8 cellular contexts compared by ENCODE assay signal in the genomic region with DNA sequence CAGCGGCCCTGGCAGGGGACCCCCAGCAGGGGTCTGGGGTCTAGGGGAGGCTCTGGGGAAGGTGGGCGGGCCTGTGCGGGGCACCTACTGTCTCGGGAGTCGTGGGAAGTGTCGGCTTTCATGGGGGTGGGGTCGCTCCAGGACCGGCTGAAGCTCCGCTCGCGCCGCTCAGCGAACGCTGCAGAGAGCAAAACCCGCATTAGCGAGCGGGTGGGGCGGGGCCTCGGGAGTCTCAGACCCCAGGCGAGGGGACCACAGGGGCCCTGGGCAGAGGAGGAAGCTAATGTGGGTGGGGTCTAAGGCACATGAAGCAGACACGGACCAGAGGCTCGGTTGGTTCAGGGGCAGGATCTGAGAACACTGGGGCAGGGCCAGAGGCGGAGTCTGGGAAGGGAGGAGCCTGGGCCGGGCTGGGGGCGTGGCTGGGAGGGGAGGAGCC. TPM values are rescaled to one million over a fixed set of nuclear protein-coding genes. Genes with fewer than 3 reads are reported as not detected.
DNase-seq lines count a peak whose midpoint lies in the region; ATAC-seq and TF ChIP-seq lines count a peak whose summit lies in the region.

No MANE protein-coding gene starts in this region.

- peaks cover 6% of the 10 kb centered on the region; the same call in 1 of the 2 replicates for H3K4me1 ChIP-seq in GM23338 (ENCODE audit: insufficient read depth)
- H3K4me1 ChIP-seq in Panc1 (ENCODE audit: control insufficient read depth, insufficient read depth, low read length): peaks cover 23% of the 10 kb centered on the region

- peak overlapping the region; percentile 90 for H3K4me2 ChIP-seq in GM23338

- TF ChIP-seq CTCF in GM23338 (conservative IDR thresholded peaks at IDR 0.05; ENCODE audit: low read depth in 2 of 2) (no peak), Panc1 (IDR thresholded peaks at IDR 0.05) (no peak)

- in situ Hi-C loops in Panc1 (cut with HindIII; ENCODE audit: low pct_unique_long_range_greater_than_20kb, low sequenced_read_pairs): no loop called here

- DNase-seq in AG20443 (ENCODE audit: low spot score) (peak; percentile 88), GM23338 (ENCODE audit: low spot score) (peak; percentile 96), Panc1 (ENCODE audit: low read depth, low spot score) (no peak), head of caudate nucleus (peak in 30 of 42 donors; percentile 36 to 76 (median 60)), pons (ENCODE audit: low spot score) (peak; percentile 50), NCI-H446 (lab: John Stamatoyannopoulos, UW) (no peak)
- peak; percentile 62 for DNase-seq in activated naive CD4-positive, alpha-beta T cell treated with Interleukin-2 at 50 U/mL for 16 hours

- H3K27me3 Mint-ChIP-seq in GM23338 (ENCODE audit: insufficient read depth, low read depth, poor library complexity): peaks cover 6% of the 10 kb centered on the region

- H3K36me3 ChIP-seq in GM23338 (ENCODE audit: insufficient read depth) (peaks cover 6% of the 10 kb centered on the region; the same call in 1 of the 2 replicates), Panc1 (ENCODE audit: control insufficient read depth, insufficient read depth, low read length) (no peaks in the 10 kb centered on the region; the same call in 1 of the 2 replicates)

- H3K9me3 Mint-ChIP-seq in GM23338: no peaks in the 10 kb centered on the region

- ATAC-seq in GM23338 (peak; percentile 89), Panc1 (peak; percentile 41; the same call in 1 of the 2 replicates), GM21825 (IDR thresholded peaks at IDR 0.05; ENCODE audit: unreplicated experiment) (no peak)

- H4K20me1 ChIP-seq in GM23338 (replicated peaks; ENCODE audit: insufficient read depth): no peaks in the 10 kb centered on the region; the same call in 1 of the 2 replicates

- H3K36me3 Mint-ChIP-seq in GM23338 (ENCODE audit: low read depth): peaks cover 6% of the 10 kb centered on the region; the same call in 2 of the 3 replicates

- no peaks in the 10 kb centered on the region for H3K9me3 ChIP-seq in Panc1 (ENCODE audit: control insufficient read depth, insufficient read depth, low read depth, low read length)

- H3K27me3 ChIP-seq in GM23338 (ENCODE audit: insufficient read depth) (no peaks in the 10 kb centered on the region), Panc1 (ENCODE audit: control insufficient read depth, insufficient read depth, low read length) (no peaks in the 10 kb centered on the region)

- H3K4me3 ChIP-seq in GM23338 (peak overlapping the region; percentile 65), Panc1 (ENCODE audit: low read depth in 2 of 2, low read length in 2 of 2) (no peak overlapping the region)

- H3F3A ChIP-seq in GM23338 (replicated peaks; ENCODE audit: low read depth): 0 out of 2 replicates have a peak, but pooled peaks cover 3% of the 10 kb centered on the region

- CTCF ChIA-PET in Panc1 (lab: Charles Lee): no interaction called here

- H3K27ac ChIP-seq in GM23338 (ENCODE audit: low read depth) (no peak overlapping the region), Panc1 (ENCODE audit: low read length) (no peak overlapping the region)

- H3K9me2 ChIP-seq in GM23338 (ENCODE audit: insufficient read depth): no peaks in the 10 kb centered on the region

- no TSS peak for BruUV-seq in Panc1 (replicated peaks; lab: Mats Ljungman, UMichigan)

- no peaks in the 10 kb centered on the region for H3K79me2 ChIP-seq in GM23338 (replicated peaks; ENCODE audit: insufficient read depth)

- no peak overlapping the region for H2AFZ ChIP-seq in GM23338

- intact Hi-C loops in Panc1 (cut with micrococcal nuclease; ENCODE audit: unreplicated experiment): no loop called here
- intact Hi-C loops in head of caudate nucleus (cut with DNase I): no loop called here

- POLR2A ChIA-PET in Panc1 (lab: Charles Lee): no interaction called here

- peaks cover 6% of the 10 kb centered on the region; the same call in 1 of the 3 replicates for H3K4me1 Mint-ChIP-seq in GM23338

- no peak overlapping the region for H3K27ac Mint-ChIP-seq in GM23338

- peak overlapping the region; percentile 76 for H3K4me3 Mint-ChIP-seq in GM23338

TF ChIP-seq in GM23338, 12 proteins besides CTCF, POLR2A, EP300 and RAD21:
- TF ChIP-seq EZH2 (IDR thresholded peaks at IDR 0.05; ENCODE audit: low read depth, unreplicated experiment) (no peak), NANOG (IDR thresholded peaks at IDR 0.05; ENCODE audit: borderline replicate concordance) (no peak)

RNA-seq across cellular contexts. Expression of gene NSMF, which starts 5.5 kb away (rescaled TPM):
- total RNA-seq in GM23338 (2014; rRNA removed; shearing (Covaris generic)): 87.0 and 103 TPM in 2 replicates
- 20.3 and 22.3 TPM in 2 replicates for polyA plus RNA-seq in GM23338 (2016; fragmentation: Nextera tagmentation; extraction: Ambion mirVana)
- total RNA-seq in Panc1 (2021; ENCODE audit: unreplicated experiment): 40.0 TPM
- polyA plus RNA-seq in Panc1 (2012; ENCODE audit: insufficient read length): 53.6 TPM

RNA-seq across cellular contexts. Expression of gene ENTPD8, which starts 12.5 kb away (rescaled TPM):
- 0.42 and 1.6 TPM in 2 replicates for total RNA-seq in GM23338 (2014; rRNA removed; shearing (Covaris generic))
- polyA plus RNA-seq in GM23338 (2016; fragmentation: Nextera tagmentation; extraction: Ambion mirVana): 0.89 and 1.1 TPM in 2 replicates
- 3.9 TPM for total RNA-seq in Panc1 (2021; ENCODE audit: unreplicated experiment)
- polyA plus RNA-seq in Panc1 (2012; ENCODE audit: insufficient read length): 4.2 TPM

RNA-seq across cellular contexts. Expression of gene NOXA1, which starts 30.5 kb away (rescaled TPM):
- 0.59 and 0.62 TPM in 2 replicates for total RNA-seq in GM23338 (2014; rRNA removed; shearing (Covaris generic))
- polyA plus RNA-seq in GM23338 (2016; fragmentation: Nextera tagmentation; extraction: Ambion mirVana): 0.68 and 1.4 TPM in 2 replicates
- 3.7 TPM for total RNA-seq in Panc1 (2021; ENCODE audit: unreplicated experiment)
- 5.5 TPM for polyA plus RNA-seq in Panc1 (2012; ENCODE audit: insufficient read length)

RNA-seq across cellular contexts. Expression of gene EXD3, which starts 30.7 kb away (rescaled TPM):
- 3.6 and 4.4 TPM in 2 replicates for total RNA-seq in GM23338 (2014; rRNA removed; shearing (Covaris generic))
- polyA plus RNA-seq in GM23338 (2016; fragmentation: Nextera tagmentation; extraction: Ambion mirVana): 9.7 and 9.9 TPM in 2 replicates
- 9.2 TPM for total RNA-seq in Panc1 (2021; ENCODE audit: unreplicated experiment)
- 14.6 TPM for polyA plus RNA-seq in Panc1 (2012; ENCODE audit: insufficient read length)

Comparison
In these comparisons a context has a peak if more than half of its experiments do, and no peak if none do; other contexts are left out.
1. DNase-seq: peak in AG20443 (single experiment), GM23338 (single experiment), activated naive CD4-positive, alpha-beta T cell treated with Interleukin-2 at 50 U/mL for 16 hours (single experiment), head of caudate nucleus (30 of 42) and pons (single experiment); none in Panc1 (single experiment) and NCI-H446 (0 of 2).